ENCODE assay signal across 8 cellular contexts in the genomic region with DNA sequence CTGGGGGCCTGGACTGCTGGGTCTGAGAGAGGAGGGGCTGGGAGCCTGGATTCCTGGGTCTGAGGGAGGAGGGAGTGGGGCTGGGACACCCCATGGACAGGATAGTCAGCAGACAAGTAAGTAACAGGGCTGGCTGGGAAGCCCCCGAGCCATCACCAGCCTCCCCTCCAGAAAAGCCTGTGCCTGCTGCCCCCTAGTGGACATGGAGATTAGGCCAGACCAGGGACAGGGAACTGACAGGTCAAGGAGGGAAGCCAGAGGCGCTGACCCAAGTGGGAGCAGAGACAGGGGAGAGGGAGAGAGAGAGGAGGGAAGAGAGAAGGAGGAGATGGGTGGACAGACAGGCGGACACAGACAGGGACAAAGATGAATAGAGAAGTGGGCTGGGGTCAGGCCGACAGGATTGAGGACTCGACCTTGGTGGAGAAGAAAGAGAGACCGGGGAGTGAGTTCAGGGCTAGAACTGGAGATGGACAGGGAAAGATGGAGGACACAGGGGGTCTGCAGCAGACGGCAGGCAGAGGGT. TPM values are rescaled to one million over a fixed set of nuclear protein-coding genes. Genes with fewer than 3 reads are reported as not detected.
DNase-seq lines count a peak whose midpoint lies in the region; ATAC-seq, FAIRE-seq and TF ChIP-seq lines count a peak whose summit lies in the region.

No MANE protein-coding gene starts in this region.

- no peak overlapping the region for H3K4me3 ChIP-seq in keratinocyte (ENCODE audit: control insufficient read depth in 2 of 3, extremely low read depth in 1 of 3, insufficient read depth in 2 of 3, low read depth in 1 of 3, low read length in 3 of 3)

- peak; percentile 65 for FAIRE-seq in keratinocyte (lab: Jason Lieb, UNC)

- no peaks in the 10 kb centered on the region for H3K79me2 ChIP-seq in keratinocyte (ENCODE audit: control insufficient read depth, insufficient read depth, low read length)

- peaks cover 70% of the 10 kb centered on the region for H3K27me3 Mint-ChIP-seq in brain

- no peaks in the 10 kb centered on the region for H3K9me1 ChIP-seq in keratinocyte (ENCODE audit: control insufficient read depth, extremely low read depth, insufficient read depth, low read length)

- no peak overlapping the region for H3K4me2 ChIP-seq in keratinocyte (ENCODE audit: control insufficient read depth, extremely low read depth, insufficient read depth, low read depth, low read length)

- H3K4me1 Mint-ChIP-seq in brain = peaks cover 41% of the 10 kb centered on the region

- H3K36me3 ChIP-seq in keratinocyte (ENCODE audit: control insufficient read depth in 2 of 2, extremely low read depth in 1 of 2, insufficient read depth in 2 of 2, low read length in 2 of 2) = no peaks in the 10 kb centered on the region

- H3K27ac ChIP-seq in VCaP (no peak overlapping the region), keratinocyte (ENCODE audit: control insufficient read depth, insufficient read depth, low read length) (no peak overlapping the region)

- peaks cover 15% of the 10 kb centered on the region for H3K4me1 ChIP-seq in keratinocyte (ENCODE audit: control insufficient read depth, extremely low read depth, insufficient read depth, low read length)

- H3K9me3 Mint-ChIP-seq in brain = peaks cover 0 to 5% (median 0%) of the 10 kb centered on the region in 5 experiments

- DNase-seq in NCI-H524 (lab: John Stamatoyannopoulos, UW) (peak; percentile 49 to 75), NCI-H524 treated with DMSO at 0.1 percent for 48 hours (lab: John Stamatoyannopoulos, UW) (no peak), NCI-H128 (lab: John Stamatoyannopoulos, UW; ENCODE audit: unreplicated experiment) (peak; percentile 43), keratinocyte (ENCODE audit: low read depth, low spot score) (no peak)
- peak; percentile 77 to 80 for DNase-seq in stimulated activated CD4-positive, alpha-beta T cell treated with anti-CD3 and anti-CD28 coated beads, Interleukin-2, amount 100 ng/mL, for 48 hours

- H3K27ac Mint-ChIP-seq in brain = peak overlapping the region in 1 of 5 experiments; percentile 21

- H2AFZ ChIP-seq in keratinocyte (ENCODE audit: control insufficient read depth, low read length) = no peak overlapping the region

- H3K9me3 ChIP-seq in keratinocyte (ENCODE audit: control insufficient read depth, low read depth, low read length) = no peaks in the 10 kb centered on the region

- H3K36me3 Mint-ChIP-seq in brain = no peaks in the 10 kb centered on the region

- peak overlapping the region in 2 of 5 experiments; percentile 12 to 52 for H3K4me3 Mint-ChIP-seq in brain

- peak; percentile 96 for TF ChIP-seq CTCF in VCaP (conservative IDR thresholded peaks at IDR 0.05)
- peak; percentile 69 to 85 for TF ChIP-seq CTCF in brain (conservative IDR thresholded peaks at IDR 0.05)
- TF ChIP-seq CTCF in keratinocyte (optimal IDR thresholded peaks at IDR 0.05 in 1 of 3, IDR thresholded peaks at IDR 0.05 in 1 of 3, conservative IDR thresholded peaks at IDR 0.05 in 1 of 3; ENCODE audit: extremely low read depth in 1 of 3, insufficient read depth in 2 of 3, low read length in 3 of 3) = peak; percentile 79 to 95 (median 93)

- peaks cover 3% of the 10 kb centered on the region for H4K20me1 ChIP-seq in keratinocyte (ENCODE audit: control insufficient read depth, extremely low read depth, insufficient read depth, low read length)

- ATAC-seq in HG03457 (IDR thresholded peaks at IDR 0.05; ENCODE audit: unreplicated experiment) = no peak

- peaks cover 77% of the 10 kb centered on the region for H3K27me3 ChIP-seq in keratinocyte (ENCODE audit: control insufficient read depth, extremely low read depth, insufficient read depth, low read length)

- dilution Hi-C loops in keratinocyte (cut with MboI; ENCODE audit: extremely low pct_ligation_motif_present, low sequenced_read_pairs) = no loop called here

- H3K9ac ChIP-seq in keratinocyte (ENCODE audit: control insufficient read depth, extremely low read depth, insufficient read depth, low read length) = no peak overlapping the region

RNA-seq across cellular contexts. Expression of gene ERFL, which starts 6.7 kb away (rescaled TPM):
- 0.56 TPM for polyA plus RNA-seq in brain (ENCODE audit: insufficient read depth, low read depth, low replicate concordance)
- not detected in 3 replicates for polyA plus RNA-seq in keratinocyte
- not detected for polyA plus RNA-seq in keratinocyte (2011; ENCODE audit: low read depth)
- not detected in 2 replicates for polyA plus RNA-seq in keratinocyte (2011; cell fraction: cytosol; rRNA removed)
- polyA plus RNA-seq in keratinocyte (2011; cell fraction: nucleus; rRNA removed) = 0.15 TPM in 1 of 2 replicates, not detected in the other
- polyA plus RNA-seq in keratinocyte (2012; ENCODE audit: low replicate concordance) = 0.31 TPM in 1 of 2 replicates, not detected in the other
- polyA minus RNA-seq in keratinocyte = not detected in 3 replicates
- polyA minus RNA-seq in keratinocyte (2011; cell fraction: cytosol; rRNA and poly(A)+ RNA removed) = not detected
- not detected in 2 replicates for polyA minus RNA-seq in keratinocyte (2011; cell fraction: nucleus; rRNA and poly(A)+ RNA removed)

RNA-seq across cellular contexts. Expression of gene RABAC1, which starts 24.2 kb away (rescaled TPM):
- 203 TPM for polyA plus RNA-seq in brain (ENCODE audit: insufficient read depth, low read depth, low replicate concordance)
- 107 to 232 TPM (median 132 TPM) in 3 replicates for polyA plus RNA-seq in keratinocyte
- 8.6 TPM for polyA plus RNA-seq in keratinocyte (2011; ENCODE audit: low read depth)
- polyA plus RNA-seq in keratinocyte (2011; cell fraction: cytosol; rRNA removed) = 114 and 253 TPM in 2 replicates
- polyA plus RNA-seq in keratinocyte (2011; cell fraction: nucleus; rRNA removed) = 174 and 215 TPM in 2 replicates
- 144 and 232 TPM in 2 replicates for polyA plus RNA-seq in keratinocyte (2012; ENCODE audit: low replicate concordance)
- 61.4 to 131 TPM (median 107 TPM) in 3 replicates for polyA minus RNA-seq in keratinocyte
- polyA minus RNA-seq in keratinocyte (2011; cell fraction: cytosol; rRNA and poly(A)+ RNA removed) = 174 TPM
- 49.5 and 50.8 TPM in 2 replicates for polyA minus RNA-seq in keratinocyte (2011; cell fraction: nucleus; rRNA and poly(A)+ RNA removed)

RNA-seq across cellular contexts. Expression of gene ARHGEF1, which starts 51.9 kb away (rescaled TPM):
- polyA plus RNA-seq in brain (ENCODE audit: insufficient read depth, low read depth, low replicate concordance) = 29.9 TPM
- 30.5 to 58.4 TPM (median 43.1 TPM) in 3 replicates for polyA plus RNA-seq in keratinocyte
- 40.1 TPM for polyA plus RNA-seq in keratinocyte (2011; ENCODE audit: low read depth)
- 22.2 and 45.2 TPM in 2 replicates for polyA plus RNA-seq in keratinocyte (2011; cell fraction: cytosol; rRNA removed)
- polyA plus RNA-seq in keratinocyte (2011; cell fraction: nucleus; rRNA removed) = 131 and 160 TPM in 2 replicates
- 58.9 and 76.2 TPM in 2 replicates for polyA plus RNA-seq in keratinocyte (2012; ENCODE audit: low replicate concordance)
- polyA minus RNA-seq in keratinocyte = 24.0 to 57.3 TPM (median 26.1 TPM) in 3 replicates
- 106 TPM for polyA minus RNA-seq in keratinocyte (2011; cell fraction: cytosol; rRNA and poly(A)+ RNA removed)
- 55.5 and 58.3 TPM in 2 replicates for polyA minus RNA-seq in keratinocyte (2011; cell fraction: nucleus; rRNA and poly(A)+ RNA removed)

RNA-seq across cellular contexts. Expression of gene CD79A, which starts 57.8 kb away (rescaled TPM):
- polyA plus RNA-seq in brain (ENCODE audit: insufficient read depth, low read depth, low replicate concordance) = 0.49 TPM
- 0.07 to 0.19 TPM (median 0.14 TPM) in 3 replicates for polyA plus RNA-seq in keratinocyte
- not detected for polyA plus RNA-seq in keratinocyte (2011; ENCODE audit: low read depth)
- polyA plus RNA-seq in keratinocyte (2011; cell fraction: cytosol; rRNA removed) = 0.07 TPM in 1 of 2 replicates, not detected in the other
- not detected in 2 replicates for polyA plus RNA-seq in keratinocyte (2011; cell fraction: nucleus; rRNA removed)
- 0.17 and 0.32 TPM in 2 replicates for polyA plus RNA-seq in keratinocyte (2012; ENCODE audit: low replicate concordance)
- 0.26 to 0.29 TPM in 2 of 3 replicates, not detected in the other for polyA minus RNA-seq in keratinocyte
- polyA minus RNA-seq in keratinocyte (2011; cell fraction: cytosol; rRNA and poly(A)+ RNA removed) = not detected
- not detected in 2 replicates for polyA minus RNA-seq in keratinocyte (2011; cell fraction: nucleus; rRNA and poly(A)+ RNA removed)

RNA-seq across cellular contexts. Expression of gene ATP1A3, which starts 59.1 kb away (rescaled TPM):
- polyA plus RNA-seq in brain (ENCODE audit: insufficient read depth, low read depth, low replicate concordance) (213 TPM), keratinocyte (0.05 to 0.09 TPM in 2 of 3 replicates, not detected in the other)
- not detected for polyA plus RNA-seq in keratinocyte (2011; ENCODE audit: low read depth)
- 0.04 TPM in 1 of 2 replicates, not detected in the other for polyA plus RNA-seq in keratinocyte (2011; cell fraction: cytosol; rRNA removed)
- 0.19 and 0.23 TPM in 2 replicates for polyA plus RNA-seq in keratinocyte (2011; cell fraction: nucleus; rRNA removed)
- 0.20 and 0.21 TPM in 2 replicates for polyA plus RNA-seq in keratinocyte (2012; ENCODE audit: low replicate concordance)
- 0.13 to 0.30 TPM in 2 of 3 replicates, not detected in the other for polyA minus RNA-seq in keratinocyte
- not detected for polyA minus RNA-seq in keratinocyte (2011; cell fraction: cytosol; rRNA and poly(A)+ RNA removed)
- polyA minus RNA-seq in keratinocyte (2011; cell fraction: nucleus; rRNA and poly(A)+ RNA removed) = 0.21 and 0.31 TPM in 2 replicates

Comparison
In these comparisons a context has a peak if more than half of its experiments do, and no peak if none do; other contexts are left out.
1. DNase-seq: peak in NCI-H524 (2 of 2), NCI-H128 (single experiment) and stimulated activated CD4-positive, alpha-beta T cell treated with anti-CD3 and anti-CD28 coated beads, Interleukin-2, amount 100 ng/mL, for 48 hours (2 of 2); none in NCI-H524 treated with DMSO at 0.1 percent for 48 hours (single experiment) and keratinocyte (single experiment).
2. Peak in every context shown above with its lines, with median percentiles within 50 percentile points of each other: CTCF ChIP-seq.